1 cellular context compared by ENCODE assay signal in the genomic region with DNA sequence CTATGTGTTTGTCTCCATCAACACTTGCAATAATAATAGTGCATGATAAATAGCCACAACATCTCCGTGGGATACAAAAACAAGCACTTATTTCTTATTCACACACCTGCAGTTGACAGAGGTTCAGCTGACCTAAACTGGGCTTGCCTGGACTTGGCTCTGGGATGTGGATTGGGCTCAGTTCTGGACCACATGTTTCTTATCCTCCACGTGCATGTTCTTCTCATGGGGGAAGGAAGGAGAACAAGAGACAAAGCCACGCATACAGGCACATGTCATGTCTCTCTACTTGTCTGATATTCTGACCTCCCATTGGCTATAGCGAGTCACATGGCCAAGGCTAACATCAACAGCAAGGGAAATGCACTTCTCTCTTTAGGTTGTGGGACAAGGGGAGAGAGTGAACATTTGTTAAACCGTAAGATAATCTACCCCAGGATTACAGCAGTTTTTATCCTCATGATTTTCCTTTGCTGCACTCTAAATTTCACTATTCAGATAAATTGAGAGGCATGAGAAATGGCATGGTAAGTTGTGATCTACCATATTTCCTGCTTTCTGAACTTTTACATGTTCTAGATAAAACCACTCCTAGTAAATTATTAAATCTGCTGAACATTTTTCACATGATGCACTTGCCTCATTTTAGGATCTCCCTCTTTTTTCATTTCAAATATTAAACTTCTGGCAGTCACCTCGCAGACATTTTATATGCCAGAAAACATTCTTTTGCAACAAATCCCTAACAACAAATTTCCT.
TF ChIP-seq lines count a peak whose summit lies in the region.

No MANE protein-coding gene starts in this region.

TF ChIP-seq in HepG2, 621 proteins besides CTCF, POLR2A, EP300 and RAD21:
- no peak for TF ChIP-seq RFX3 (CRISPR knock-in tag; IDR thresholded peaks at IDR 0.05)
- TF ChIP-seq, protein P1, sequence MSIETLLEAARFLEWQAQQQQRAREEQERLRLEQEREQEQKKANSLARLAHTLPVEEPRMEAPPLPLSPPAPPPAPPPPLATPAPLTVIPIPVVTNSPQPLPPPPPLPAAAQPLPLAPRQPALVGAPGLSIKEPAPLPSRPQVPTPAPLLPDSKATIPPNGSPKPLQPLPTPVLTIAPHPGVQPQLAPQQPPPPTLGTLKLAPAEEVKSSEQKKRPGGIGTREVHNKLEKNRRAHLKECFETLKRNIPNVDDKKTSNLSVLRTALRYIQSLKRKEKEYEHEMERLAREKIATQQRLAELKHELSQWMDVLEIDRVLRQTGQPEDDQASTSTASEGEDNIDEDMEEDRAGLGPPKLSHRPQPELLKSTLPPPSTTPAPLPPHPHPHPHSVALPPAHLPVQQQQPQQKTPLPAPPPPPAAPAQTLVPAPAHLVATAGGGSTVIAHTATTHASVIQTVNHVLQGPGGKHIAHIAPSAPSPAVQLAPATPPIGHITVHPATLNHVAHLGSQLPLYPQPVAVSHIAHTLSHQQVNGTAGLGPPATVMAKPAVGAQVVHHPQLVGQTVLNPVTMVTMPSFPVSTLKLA (IDR thresholded peaks at IDR 0.05), result peak; percentile 62; the same call in 1 of the 2 replicates
- peak; percentile 45; the same call in 1 of the 2 replicates for TF ChIP-seq NFYC (CRISPR knock-in tag; IDR thresholded peaks at IDR 0.05)
